11 cellular contexts compared by ENCODE assay signal in genomic region chr7:36265720-36266119, GRCh38.
DNase-seq lines count a peak whose midpoint lies in the region; ATAC-seq and TF ChIP-seq lines count a peak whose summit lies in the region.
"Had no signal": no experiment of that assay in that cellular context is flagged by ENCODE, and none has a peak within 500 bp of the region (broad histone marks: within the 10 kb centered on the region; RNA-seq: fewer than 3 reads in every experiment).

No MANE protein-coding gene starts in this region.

- intact Hi-C loops in A673 (cut with micrococcal nuclease; ENCODE audit: unreplicated experiment): no loop called here

- no peak overlapping the region for H3K4ac ChIP-seq in mesendoderm (ENCODE audit: low read depth, low read length)

- no peak overlapping the region for H3K18ac ChIP-seq in mesendoderm (ENCODE audit: low read length)

- DNase-seq in KBM-7 (peak; percentile 23), choroid plexus epithelial cell (ENCODE audit: low read depth) (peak; percentile 41), mesendoderm (no peak), thoracic aorta (ENCODE audit: low spot score) (no peak), A673 (ENCODE audit: low spot score) (no peak), NCI-H2227 treated with DMSO at 0.1 percent for 48 hours (lab: John Stamatoyannopoulos, UW) (no peak)
- DNase-seq: activated CD4-positive, alpha-beta T cell treated with anti-CD3 and anti-CD28 coated beads for 1 hour; DMS 273 treated with DMSO at 0.1 percent for 48 hours; NCI-H510A had no signal

- H3K9me3 ChIP-seq in thoracic aorta: no peaks in the 10 kb centered on the region
- H3K9me3 ChIP-seq in A673 (ENCODE audit: low read depth, low read length, poor library complexity, severe bottlenecking): no peaks in the 10 kb centered on the region

- H3K27ac ChIP-seq in mesendoderm (ENCODE audit: low read depth, low read length): no peak overlapping the region
- H3K27ac ChIP-seq in thoracic aorta: peak overlapping the region; percentile 54 to 70
- no peak overlapping the region for H3K27ac ChIP-seq in A673 (ENCODE audit: low read depth, low read length, poor library complexity, severe bottlenecking)
- H3K27ac ChIP-seq: epithelial cell of prostate had no signal

- CTCF ChIA-PET in A673 (lab: Charles Lee): no interaction called here

- H3K4me3 ChIP-seq in choroid plexus epithelial cell (ENCODE audit: low read depth, low read length): no peak overlapping the region
- H3K4me3 ChIP-seq in mesendoderm (ENCODE audit: low read length): no peak overlapping the region
- H3K4me3 ChIP-seq in thoracic aorta: no peak overlapping the region
- no peak overlapping the region for H3K4me3 ChIP-seq in A673 (ENCODE audit: low read depth, low read length, poor library complexity, severe bottlenecking)

- no peak for ATAC-seq in thoracic aorta (ENCODE audit: insufficient number of reproducible peaks, low FRiP score, low read depth)
- ATAC-seq in HG03159 (IDR thresholded peaks at IDR 0.05; ENCODE audit: unreplicated experiment): no peak

- H2BK5ac ChIP-seq in mesendoderm (ENCODE audit: low read length): no peak overlapping the region

- no peak overlapping the region for H2BK15ac ChIP-seq in mesendoderm (replicated peaks; ENCODE audit: low read depth)

- BruUV-seq in A673 (replicated peaks; lab: Mats Ljungman, UMichigan): no TSS peak

- H3K79me1 ChIP-seq in mesendoderm (ENCODE audit: low read length): no peaks in the 10 kb centered on the region

- H4K8ac ChIP-seq in mesendoderm (ENCODE audit: low read depth, low read length): no peak overlapping the region

- H3K56ac ChIP-seq in mesendoderm (ENCODE audit: low read length): no peak overlapping the region

- POLR2A ChIA-PET in A673 (lab: Charles Lee; ENCODE audit: low non-redundant PET): no interaction called here

- no peaks in the 10 kb centered on the region for H3K79me2 ChIP-seq in mesendoderm (ENCODE audit: control insufficient read depth, insufficient read depth, low read length)

- TF ChIP-seq CTCF in choroid plexus epithelial cell (conservative IDR thresholded peaks at IDR 0.05; ENCODE audit: low read depth, low read length): no peak
- no peak for TF ChIP-seq CTCF in thoracic aorta (IDR thresholded peaks at IDR 0.05)
- no peak for TF ChIP-seq CTCF in A673 (conservative IDR thresholded peaks at IDR 0.05; ENCODE audit: low read depth, low read length)

- H3K27me3 ChIP-seq in mesendoderm (ENCODE audit: insufficient read depth, low read length, poor library complexity): no peaks in the 10 kb centered on the region
- no peaks in the 10 kb centered on the region for H3K27me3 ChIP-seq in thoracic aorta (replicated peaks; ENCODE audit: insufficient read depth)
- no peaks in the 10 kb centered on the region for H3K27me3 ChIP-seq in A673 (replicated peaks; ENCODE audit: insufficient read depth, low read depth, low read length, poor library complexity)

- H2AK5ac ChIP-seq in mesendoderm (ENCODE audit: low read length): no peak overlapping the region

- H3K9ac ChIP-seq in mesendoderm (ENCODE audit: low read length): no peak overlapping the region

- no CpG with 5 or more reads among the region's 5 CpGs for WGBS in mesendoderm (ENCODE audit: extremely low coverage, insufficient coverage, low lambda C conversion rate)

- H4K5ac ChIP-seq in mesendoderm (ENCODE audit: low read length): no peak overlapping the region

- H2BK120ac ChIP-seq in mesendoderm (ENCODE audit: low read depth, low read length): no peak overlapping the region

- H3K36me3 ChIP-seq in mesendoderm (ENCODE audit: control insufficient read depth, insufficient read depth, low read length) (no peaks in the 10 kb centered on the region), thoracic aorta (no peaks in the 10 kb centered on the region), A673 (ENCODE audit: insufficient read depth, low read length, poor library complexity, severe bottlenecking) (no peaks in the 10 kb centered on the region)

- H3K4me2 ChIP-seq in mesendoderm (ENCODE audit: low read length): no peak overlapping the region

- peak overlapping the region; percentile 6 for H3K23ac ChIP-seq in mesendoderm (ENCODE audit: low read length)

- peaks cover 2% of the 10 kb centered on the region for H3K4me1 ChIP-seq in mesendoderm (ENCODE audit: control insufficient read depth, low read depth, low read length)
- peaks cover 45 to 56% of the 10 kb centered on the region in 2 donors for H3K4me1 ChIP-seq in thoracic aorta (ENCODE audit: control insufficient read depth in 1 of 2, low read depth in 2 of 2)
- no peaks in the 10 kb centered on the region for H3K4me1 ChIP-seq in A673 (ENCODE audit: insufficient read depth, low read length, poor library complexity, severe bottlenecking)

- in situ Hi-C loops in KBM-7 (cut with MboI; ENCODE audit: low pct_unique_long_range_greater_than_20kb, low sequenced_read_pairs): no loop called here

Comparison
In these comparisons a context has a peak if more than half of its experiments do, and no peak if none do; other contexts are left out.
1. DNase-seq: peak in KBM-7 (single experiment) and choroid plexus epithelial cell (single experiment); none in mesendoderm (single experiment), thoracic aorta (single experiment), A673 (single experiment) and NCI-H2227 treated with DMSO at 0.1 percent for 48 hours (single experiment).
2. H3K27ac ChIP-seq: peak in thoracic aorta (2 of 2); none in mesendoderm (single experiment) and A673 (single experiment).